In the genomic region with DNA sequence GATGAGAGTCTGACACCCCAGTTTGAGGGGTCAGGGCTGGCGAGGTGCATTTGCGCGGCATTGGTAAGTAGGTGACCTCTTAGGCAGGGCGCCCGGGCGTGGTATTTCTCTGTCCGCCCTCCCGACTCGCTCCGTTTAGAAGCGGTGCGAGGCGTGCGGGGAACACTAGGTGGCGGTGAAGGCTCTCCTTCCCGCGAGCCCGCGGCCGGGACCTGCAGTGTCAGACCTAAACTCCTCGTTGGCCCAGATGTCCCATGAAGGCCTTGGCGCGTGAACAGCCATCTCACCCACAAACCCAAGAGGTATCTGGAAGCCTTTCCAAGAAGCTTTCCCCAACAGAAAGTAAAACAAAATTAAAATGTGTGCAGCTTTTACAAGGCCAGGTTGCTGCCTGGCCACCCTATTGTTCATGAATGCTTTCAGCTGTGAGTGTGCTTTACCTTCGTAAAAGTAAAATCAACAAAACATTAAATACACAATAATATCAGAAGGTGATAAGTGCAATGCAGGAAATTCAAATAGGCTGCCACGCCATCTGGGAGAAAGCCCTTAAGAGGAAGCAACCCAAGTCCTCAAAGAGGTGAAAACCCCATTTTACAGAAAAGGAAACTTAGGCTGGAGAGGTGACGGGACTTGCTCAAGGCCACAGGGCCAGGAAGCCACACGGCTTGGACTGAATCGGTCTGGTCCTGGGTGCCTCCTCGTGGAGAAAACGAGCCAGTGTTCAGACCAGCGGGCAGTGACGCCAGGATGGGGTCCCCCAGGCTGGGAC, we compare ENCODE assay signal across 8 cellular contexts.
A peak's percentile ranks its signal among the peaks of the same experiment; 100 is the strongest.
DNase-seq lines count a peak whose midpoint lies in the region; ATAC-seq, FAIRE-seq and TF ChIP-seq lines count a peak whose summit lies in the region.

No MANE protein-coding gene starts in this region.

- H3K4me3 ChIP-seq in A549: peak overlapping the region; percentile 18; the same call in 1 of the 3 replicates

- TF ChIP-seq RAD21 in A549 (conservative IDR thresholded peaks at IDR 0.05 in 1 of 2, IDR thresholded peaks at IDR 0.05 in 1 of 2): peak; percentile 97 to 98

- CTCF ChIA-PET in A549 (lab: Yijun Ruan, JAX): interaction anchor here (0.6 to 6.3 kb wide), 64 partner anchors 9 to 713 kb away, joined by 3 to 115 read pairs (median 5); a partner anchor contains a TSS

- H3K27ac ChIP-seq in A549 (peak overlapping the region; percentile 22 to 60; a peak in 4 of 6 replicates), caudate nucleus (ENCODE audit: low read depth, low read length) (no peak overlapping the region)

- H3K4me2 ChIP-seq in A549: peak overlapping the region; percentile 69

- FAIRE-seq in A549 (lab: Jason Lieb, UNC) (peak; percentile 82), GM18507 (lab: Jason Lieb, UNC) (peak; percentile 87)

- TF ChIP-seq POLR2A in A549 (IDR thresholded peaks at IDR 0.05; ENCODE audit: low read length): no peak

- peak; percentile 84 to 93 for ATAC-seq in A549
- ATAC-seq in HG03064 (IDR thresholded peaks at IDR 0.05; ENCODE audit: low read depth, unreplicated experiment): peak; percentile 87
- peak; percentile 91 for ATAC-seq in left colon

- 18% methylated on average over 32 of the region's 32 CpGs for WGBS in A549 (ENCODE audit: missing lambda C conversion rate)

- H3K4me1 ChIP-seq in A549: peaks cover 15% of the 10 kb centered on the region

- DNase-seq in A549 (ENCODE audit: low read depth in 1 of 2, low spot score in 1 of 2) (peak; percentile 83 to 98), GM18507 (ENCODE audit: extremely low spot score, insufficient read length, low read depth) (peak; percentile 87), NCI-H2227 (lab: John Stamatoyannopoulos, UW; ENCODE audit: unreplicated experiment) (peak; percentile 74), caudate nucleus (lab: John Stamatoyannopoulos, UW) (peak in 55 of 61 donors; percentile 6 to 78 (median 41)), left colon (peak; percentile 71 to 90)
- DNase-seq in activated CD4-positive, CD25-positive, alpha-beta regulatory T cell treated with anti-CD3 and anti-CD28 coated beads, Interleukin-2, amount 50 U/mL, for 72 hours: peak; percentile 76
- peak; percentile 77 to 85 for DNase-seq in stimulated activated CD4-positive, alpha-beta T cell treated with anti-CD3 and anti-CD28 coated beads, Interleukin-2, amount 100 ng/mL, for 24 hours

- POLR2A ChIA-PET in A549 (lab: Yijun Ruan, JAX): no interaction called here

- peak; percentile 97 for TF ChIP-seq CTCF in A549 (IDR thresholded peaks at IDR 0.05)

- H3K9me3 ChIP-seq in A549: no peaks in the 10 kb centered on the region

- TF ChIP-seq EP300 in A549 (IDR thresholded peaks at IDR 0.05): no peak

- intact Hi-C loops in left colon (cut with DNase I, micrococcal nuclease): loop anchor here in 1 of 2 donors (10.0 kb wide), 1 partner anchor 674 kb away; no protein-coding TSS in a partner anchor

TF ChIP-seq in A549, 52 proteins besides CTCF, POLR2A, EP300 and RAD21:
- TF ChIP-seq NPAS2 (CRISPR knock-in tag; IDR thresholded peaks at IDR 0.05; ENCODE audit: borderline replicate concordance) (no peak), SMC3 (IDR thresholded peaks at IDR 0.05) (peak; percentile 92), EHMT2 (IDR thresholded peaks at IDR 0.05; ENCODE audit: low read depth) (no peak)
- TF ChIP-seq, protein P1, sequence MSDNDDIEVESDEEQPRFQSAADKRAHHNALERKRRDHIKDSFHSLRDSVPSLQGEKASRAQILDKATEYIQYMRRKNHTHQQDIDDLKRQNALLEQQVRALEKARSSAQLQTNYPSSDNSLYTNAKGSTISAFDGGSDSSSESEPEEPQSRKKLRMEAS (IDR thresholded peaks at IDR 0.05): peak; percentile 56; the same call in 1 of the 2 replicates
